In genomic region chr21:41907496-41908258, GRCh38 we compare ENCODE assay signal across 1 cellular context.
TF ChIP-seq lines count a peak whose summit lies in the region.

No MANE protein-coding gene starts in this region.

TF ChIP-seq in H1, 55 proteins besides CTCF, POLR2A, EP300 and RAD21:
- no peak for TF ChIP-seq FOSL1 (IDR thresholded peaks at IDR 0.05; ENCODE audit: insufficient read depth, low read depth, low read length)
- no peak for TF ChIP-seq CEBPB (IDR thresholded peaks at IDR 0.05; ENCODE audit: low read depth, low read length)
- no peak for TF ChIP-seq GABPA (IDR thresholded peaks at IDR 0.05; ENCODE audit: borderline replicate concordance, insufficient read depth, low read length)
- no peak for TF ChIP-seq ASH2L (IDR thresholded peaks at IDR 0.05; ENCODE audit: low read length)
- TF ChIP-seq ATF2 (IDR thresholded peaks at IDR 0.05; ENCODE audit: low read length), result no peak
- no peak for TF ChIP-seq SIN3A (conservative IDR thresholded peaks at IDR 0.05 in 1 of 2, IDR thresholded peaks at IDR 0.05 in 1 of 2; ENCODE audit: low read depth in 1 of 2, low read length in 2 of 2)
- no peak for TF ChIP-seq CHD2 (IDR thresholded peaks at IDR 0.05; ENCODE audit: low read length)
- no peak for TF ChIP-seq CBX5 (IDR thresholded peaks at IDR 0.05; ENCODE audit: low read depth, low read length)
- TF ChIP-seq SP2 (IDR thresholded peaks at IDR 0.05; ENCODE audit: low read length), result no peak
- TF ChIP-seq HDAC2 (IDR thresholded peaks at IDR 0.05; ENCODE audit: borderline replicate concordance in 1 of 2, low read depth in 2 of 2, low read length in 2 of 2), result no peak
- no peak for TF ChIP-seq EZH2 (IDR thresholded peaks at IDR 0.05; ENCODE audit: low read depth, low read length, severe bottlenecking)
- no peak for TF ChIP-seq POLR2AphosphoS5 (IDR thresholded peaks at IDR 0.05; ENCODE audit: low read depth, low read length)
- TF ChIP-seq ZNF274 (IDR thresholded peaks at IDR 0.05; ENCODE audit: borderline replicate concordance, extremely low read depth, low read length), result no peak
- TF ChIP-seq NRF1 (IDR thresholded peaks at IDR 0.05; ENCODE audit: low read depth, low read length), result no peak
- no peak for TF ChIP-seq CHD1 (IDR thresholded peaks at IDR 0.05; ENCODE audit: low read depth, low read length)
